In the genomic region with DNA sequence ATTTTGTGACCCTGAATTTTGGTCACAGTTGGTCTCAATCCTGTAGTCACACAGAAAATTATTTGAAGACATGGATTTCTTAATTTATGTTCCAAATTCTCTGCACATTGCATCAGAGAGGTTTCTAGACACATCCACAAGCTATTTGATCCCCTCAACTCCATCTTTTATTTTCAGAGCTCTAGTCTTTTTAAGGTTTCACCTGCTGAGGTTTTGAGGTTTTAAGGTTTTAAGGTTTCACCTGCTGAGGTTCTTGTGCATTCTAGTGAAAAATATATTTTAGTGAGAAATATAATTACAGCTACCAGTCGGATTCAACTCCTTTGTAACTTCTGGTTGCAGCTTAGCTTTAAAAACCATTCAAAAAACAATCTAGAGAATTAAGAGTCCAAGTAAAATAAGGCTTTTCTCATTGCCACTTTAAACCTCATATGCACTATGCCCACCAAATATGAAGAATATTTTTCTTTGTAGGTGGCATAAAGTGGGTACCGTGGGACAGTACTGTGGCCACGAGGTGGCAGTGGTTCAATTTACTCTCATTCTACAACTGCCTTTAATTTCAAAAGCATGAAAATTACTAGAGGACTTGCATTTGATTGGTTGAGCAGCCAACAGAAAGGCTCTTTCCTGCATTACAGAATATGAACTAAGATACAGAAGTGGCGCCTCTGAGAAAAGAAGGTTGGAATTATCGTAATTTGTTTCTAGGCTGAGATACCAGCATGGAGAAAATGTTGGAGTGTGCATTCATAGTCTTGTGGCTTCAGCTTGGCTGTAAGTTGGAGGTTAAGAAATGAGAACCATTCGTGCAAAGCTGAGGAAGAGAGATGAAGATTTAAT, we compare ENCODE assay signal across 8 cellular contexts.
DNase-seq lines count a peak whose midpoint lies in the region; ATAC-seq and TF ChIP-seq lines count a peak whose summit lies in the region.

No MANE protein-coding gene starts in this region.

- no peaks in the 10 kb centered on the region for H3K27me3 ChIP-seq in GM23338 (ENCODE audit: insufficient read depth)
- H3K27me3 ChIP-seq in gastrocnemius medialis, result no peaks in the 10 kb centered on the region
- H3K27me3 ChIP-seq in vagina, result no peaks in the 10 kb centered on the region

- H3K36me3 Mint-ChIP-seq in GM23338 (ENCODE audit: low read depth), result no peaks in the 10 kb centered on the region

- intact Hi-C loops in gastrocnemius medialis (cut with DNase I; ENCODE audit: low total_unique reads), result no loop called here
- intact Hi-C loops in vagina (cut with DNase I), result no loop called here

- DNase-seq in AG09309 (ENCODE audit: low read depth) (no peak), GM23338 (ENCODE audit: low spot score) (peak; percentile 27), epithelial cell of proximal tubule (ENCODE audit: low read depth) (no peak), gastrocnemius medialis (no peak), vagina (ENCODE audit: extremely low spot score in 2 of 2) (no peak), NCI-H526 (lab: John Stamatoyannopoulos, UW) (no peak)
- DNase-seq in stimulated activated CD4-positive, alpha-beta T cell treated with anti-CD3 and anti-CD28 coated beads, Interleukin-4, amount 100 ng/mL, for 1 hour, result peak; percentile 37

- H3K36me3 ChIP-seq in GM23338 (ENCODE audit: insufficient read depth), result no peaks in the 10 kb centered on the region
- no peaks in the 10 kb centered on the region for H3K36me3 ChIP-seq in gastrocnemius medialis
- no peaks in the 10 kb centered on the region for H3K36me3 ChIP-seq in vagina

- H3K27me3 Mint-ChIP-seq in GM23338 (ENCODE audit: insufficient read depth, low read depth, poor library complexity), result peaks cover 1% of the 10 kb centered on the region

- no peaks in the 10 kb centered on the region for H3K79me2 ChIP-seq in GM23338 (replicated peaks; ENCODE audit: insufficient read depth)

- ATAC-seq in GM23338 (peak; percentile 47), gastrocnemius medialis (no peak)
- ATAC-seq in activated CD4-positive, CD25-positive, alpha-beta regulatory T cell treated with anti-CD3 and anti-CD28 coated beads, Interleukin-2, amount 50 U/mL, for 24 hours, result peak; percentile 67 to 81

- H3K27ac ChIP-seq in GM23338 (ENCODE audit: low read depth) (no peak overlapping the region), gastrocnemius medialis (no peak overlapping the region), vagina (no peak overlapping the region)

- no peak overlapping the region for H3K4me3 Mint-ChIP-seq in GM23338

- H3K27ac Mint-ChIP-seq in GM23338, result no peak overlapping the region

- H4K20me1 ChIP-seq in GM23338 (replicated peaks; ENCODE audit: insufficient read depth), result no peaks in the 10 kb centered on the region

- in situ Hi-C loops in gastrocnemius medialis (cut with MboI; ENCODE audit: low sequenced_read_pairs in 4 of 4), result no loop called here

- no peaks in the 10 kb centered on the region for H3K4me1 Mint-ChIP-seq in GM23338

- H3K4me1 ChIP-seq in GM23338 (ENCODE audit: insufficient read depth), result no peaks in the 10 kb centered on the region
- no peaks in the 10 kb centered on the region for H3K4me1 ChIP-seq in gastrocnemius medialis
- no peaks in the 10 kb centered on the region for H3K4me1 ChIP-seq in vagina

- H3K9me3 ChIP-seq in gastrocnemius medialis (no peaks in the 10 kb centered on the region), vagina (no peaks in the 10 kb centered on the region)

- no peak overlapping the region for H3K4me3 ChIP-seq in AG09309 (ENCODE audit: control insufficient read depth, low read depth, low read length)
- no peak overlapping the region for H3K4me3 ChIP-seq in GM23338
- no peak overlapping the region for H3K4me3 ChIP-seq in epithelial cell of proximal tubule (ENCODE audit: low read depth, low read length)
- H3K4me3 ChIP-seq in gastrocnemius medialis, result no peak overlapping the region
- H3K4me3 ChIP-seq in vagina, result no peak overlapping the region

- H3K4me2 ChIP-seq in GM23338, result no peak overlapping the region

- no peak for TF ChIP-seq POLR2A in gastrocnemius medialis (IDR thresholded peaks at IDR 0.05)
- TF ChIP-seq POLR2A in vagina (IDR thresholded peaks at IDR 0.05), result no peak

- no peaks in the 10 kb centered on the region for H3K9me2 ChIP-seq in GM23338 (ENCODE audit: insufficient read depth)

- no peaks in the 10 kb centered on the region for H3F3A ChIP-seq in GM23338 (replicated peaks; ENCODE audit: low read depth)

- no peaks in the 10 kb centered on the region for H3K9me3 Mint-ChIP-seq in GM23338

- TF ChIP-seq CTCF in AG09309 (IDR thresholded peaks at IDR 0.05; ENCODE audit: control insufficient read depth, insufficient read depth, low read depth, low read length, missing control alignments) (peak; percentile 2), GM23338 (conservative IDR thresholded peaks at IDR 0.05; ENCODE audit: low read depth in 2 of 2) (peak; percentile 40 to 62), epithelial cell of proximal tubule (conservative IDR thresholded peaks at IDR 0.05; ENCODE audit: low read depth, low read length) (peak; percentile 66), gastrocnemius medialis (IDR thresholded peaks at IDR 0.05 in 4 of 5, conservative IDR thresholded peaks at IDR 0.05 in 1 of 5) (peak in 1 of 5 experiments; percentile 37), vagina (IDR thresholded peaks at IDR 0.05) (peak in 1 of 3 experiments; percentile 11)

- H2AFZ ChIP-seq in GM23338, result no peak overlapping the region

TF ChIP-seq in GM23338, 12 proteins besides CTCF, POLR2A, EP300 and RAD21:
- TF ChIP-seq ZNF114 (CRISPR knock-in tag; IDR thresholded peaks at IDR 0.05), result no peak
- TF ChIP-seq, protein P1, sequence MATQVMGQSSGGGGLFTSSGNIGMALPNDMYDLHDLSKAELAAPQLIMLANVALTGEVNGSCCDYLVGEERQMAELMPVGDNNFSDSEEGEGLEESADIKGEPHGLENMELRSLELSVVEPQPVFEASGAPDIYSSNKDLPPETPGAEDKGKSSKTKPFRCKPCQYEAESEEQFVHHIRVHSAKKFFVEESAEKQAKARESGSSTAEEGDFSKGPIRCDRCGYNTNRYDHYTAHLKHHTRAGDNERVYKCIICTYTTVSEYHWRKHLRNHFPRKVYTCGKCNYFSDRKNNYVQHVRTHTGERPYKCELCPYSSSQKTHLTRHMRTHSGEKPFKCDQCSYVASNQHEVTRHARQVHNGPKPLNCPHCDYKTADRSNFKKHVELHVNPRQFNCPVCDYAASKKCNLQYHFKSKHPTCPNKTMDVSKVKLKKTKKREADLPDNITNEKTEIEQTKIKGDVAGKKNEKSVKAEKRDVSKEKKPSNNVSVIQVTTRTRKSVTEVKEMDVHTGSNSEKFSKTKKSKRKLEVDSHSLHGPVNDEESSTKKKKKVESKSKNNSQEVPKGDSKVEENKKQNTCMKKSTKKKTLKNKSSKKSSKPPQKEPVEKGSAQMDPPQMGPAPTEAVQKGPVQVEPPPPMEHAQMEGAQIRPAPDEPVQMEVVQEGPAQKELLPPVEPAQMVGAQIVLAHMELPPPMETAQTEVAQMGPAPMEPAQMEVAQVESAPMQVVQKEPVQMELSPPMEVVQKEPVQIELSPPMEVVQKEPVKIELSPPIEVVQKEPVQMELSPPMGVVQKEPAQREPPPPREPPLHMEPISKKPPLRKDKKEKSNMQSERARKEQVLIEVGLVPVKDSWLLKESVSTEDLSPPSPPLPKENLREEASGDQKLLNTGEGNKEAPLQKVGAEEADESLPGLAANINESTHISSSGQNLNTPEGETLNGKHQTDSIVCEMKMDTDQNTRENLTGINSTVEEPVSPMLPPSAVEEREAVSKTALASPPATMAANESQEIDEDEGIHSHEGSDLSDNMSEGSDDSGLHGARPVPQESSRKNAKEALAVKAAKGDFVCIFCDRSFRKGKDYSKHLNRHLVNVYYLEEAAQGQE (IDR thresholded peaks at IDR 0.05; ENCODE audit: unreplicated experiment), result no peak
- TF ChIP-seq CREB1 (CRISPR knock-in tag; IDR thresholded peaks at IDR 0.05; ENCODE audit: low read depth), result no peak
- no peak for TF ChIP-seq EZH2 (IDR thresholded peaks at IDR 0.05; ENCODE audit: low read depth, unreplicated experiment)
- no peak for TF ChIP-seq ZNF331 (CRISPR knock-in tag; IDR thresholded peaks at IDR 0.05; ENCODE audit: low read depth)
- no peak for TF ChIP-seq POLR2AphosphoS5 (IDR thresholded peaks at IDR 0.05; ENCODE audit: low read depth)
- no peak for TF ChIP-seq EZH2phosphoT487 (IDR thresholded peaks at IDR 0.05; ENCODE audit: unreplicated experiment)

Comparison
In these comparisons a context has a peak if more than half of its experiments do, and no peak if none do; other contexts are left out.
1. DNase-seq: peak in GM23338 (single experiment) and stimulated activated CD4-positive, alpha-beta T cell treated with anti-CD3 and anti-CD28 coated beads, Interleukin-4, amount 100 ng/mL, for 1 hour (single experiment); none in AG09309 (single experiment), epithelial cell of proximal tubule (single experiment), gastrocnemius medialis (0 of 2), vagina (0 of 2) and NCI-H526 (0 of 2).
2. ATAC-seq: peak in GM23338 (single experiment) and activated CD4-positive, CD25-positive, alpha-beta regulatory T cell treated with anti-CD3 and anti-CD28 coated beads, Interleukin-2, amount 50 U/mL, for 24 hours (2 of 2); none in gastrocnemius medialis (0 of 2).